1 cellular context compared by ENCODE assay signal in genomic region chr9:35651964-35652828, GRCh38.
TF ChIP-seq lines count a peak whose summit lies in the region.

No MANE protein-coding gene starts in this region.

TF ChIP-seq in A549, 52 proteins besides CTCF, POLR2A, EP300 and RAD21:
- peak; percentile 100 for TF ChIP-seq MAFK (IDR thresholded peaks at IDR 0.05; ENCODE audit: partially characterized antibody)
- peak; percentile 94 for TF ChIP-seq CEBPB (IDR thresholded peaks at IDR 0.05)
- TF ChIP-seq, protein P1, sequence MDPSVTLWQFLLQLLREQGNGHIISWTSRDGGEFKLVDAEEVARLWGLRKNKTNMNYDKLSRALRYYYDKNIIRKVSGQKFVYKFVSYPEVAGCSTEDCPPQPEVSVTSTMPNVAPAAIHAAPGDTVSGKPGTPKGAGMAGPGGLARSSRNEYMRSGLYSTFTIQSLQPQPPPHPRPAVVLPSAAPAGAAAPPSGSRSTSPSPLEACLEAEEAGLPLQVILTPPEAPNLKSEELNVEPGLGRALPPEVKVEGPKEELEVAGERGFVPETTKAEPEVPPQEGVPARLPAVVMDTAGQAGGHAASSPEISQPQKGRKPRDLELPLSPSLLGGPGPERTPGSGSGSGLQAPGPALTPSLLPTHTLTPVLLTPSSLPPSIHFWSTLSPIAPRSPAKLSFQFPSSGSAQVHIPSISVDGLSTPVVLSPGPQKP (IDR thresholded peaks at IDR 0.05; ENCODE audit: low read depth, low read length), result no peak
- TF ChIP-seq CHD2 (IDR thresholded peaks at IDR 0.05; ENCODE audit: low read length, partially characterized antibody), result no peak
- peak; percentile 81 for TF ChIP-seq FOSL2 (IDR thresholded peaks at IDR 0.05)
- peak; percentile 96 for TF ChIP-seq FOSL2 (CRISPR knock-in tag; IDR thresholded peaks at IDR 0.05)
- TF ChIP-seq HES2 (IDR thresholded peaks at IDR 0.05), result peak; percentile 23; the same call in 1 of the 2 replicates
- peak; percentile 50; the same call in 1 of the 2 replicates for TF ChIP-seq TFCP2L1 (CRISPR knock-in tag; IDR thresholded peaks at IDR 0.05)
- TF ChIP-seq JUNB (IDR thresholded peaks at IDR 0.05), result peak; percentile 62; the same call in 1 of the 2 replicates
- TF ChIP-seq, protein P2, sequence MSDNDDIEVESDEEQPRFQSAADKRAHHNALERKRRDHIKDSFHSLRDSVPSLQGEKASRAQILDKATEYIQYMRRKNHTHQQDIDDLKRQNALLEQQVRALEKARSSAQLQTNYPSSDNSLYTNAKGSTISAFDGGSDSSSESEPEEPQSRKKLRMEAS (IDR thresholded peaks at IDR 0.05), result no peak
